In the genomic region with DNA sequence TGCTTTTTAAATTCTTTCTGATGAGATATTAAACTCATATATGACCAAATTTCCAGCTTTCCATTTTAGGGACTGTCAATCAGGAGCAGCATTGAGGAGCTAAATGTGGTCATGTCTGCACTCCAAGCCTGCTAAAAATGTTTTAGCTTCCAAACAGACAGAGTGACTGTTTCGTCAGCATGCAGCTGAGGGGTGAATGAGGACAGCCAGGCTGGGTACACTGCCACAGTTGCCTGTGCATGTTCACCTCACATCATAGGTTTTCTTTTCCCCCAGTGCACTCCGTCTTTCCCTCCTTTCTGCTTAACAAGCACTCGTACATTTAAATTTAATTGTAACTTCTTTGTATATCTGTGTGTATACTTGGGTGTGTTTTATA, we compare ENCODE assay signal across 28 cellular contexts.
"Had no signal": no experiment of that assay in that cellular context is flagged by ENCODE, and none has a peak within 500 bp of the region (broad histone marks: within the 10 kb centered on the region; RNA-seq: fewer than 3 reads in every experiment).

No MANE protein-coding gene starts in this region.

- H3K4me1 ChIP-seq: lower lobe of right lung, pancreas, right lobe of liver had no signal

- H3K4me3 Mint-ChIP-seq: activated B cell treated with CpG ODN at 0.5 μM for 24 hours; activated CD4-positive, alpha-beta T cell treated with anti-CD3 and anti-CD28 coated beads for 36 hours; activated CD8-positive, alpha-beta memory T cell treated with anti-CD3 and anti-CD28 coated beads, Interleukin-2, amount 10 ng/mL, durations not matched to agents 7 days and 5 days; activated CD8-positive, alpha-beta T cell treated with anti-CD3 and anti-CD28 coated beads, Interleukin-2, amount 10 ng/mL, durations not matched to agents 7 days and 5 days; activated naive CD4-positive, alpha-beta T cell treated with anti-CD3 and anti-CD28 coated beads, Interleukin-2, amount 50 U/mL, for 24 hours; activated naive CD8-positive, alpha-beta T cell treated with anti-CD3 and anti-CD28 coated beads, Interleukin-2, amount 50 U/mL, for 24 hours; central memory CD8-positive, alpha-beta T cell; dendritic cell treated with granulocyte-macrophage colony-stimulating factor and Interleukin-4, amounts not matched to agents 40 ng/mL and 50 ng/mL, for 4 days; immature natural killer cell; nephron; T-cell had no signal

- H3K27ac Mint-ChIP-seq: activated B cell treated with CpG ODN at 0.5 μM for 24 hours; activated CD4-positive, alpha-beta T cell treated with anti-CD3 and anti-CD28 coated beads for 36 hours; activated CD8-positive, alpha-beta memory T cell treated with anti-CD3 and anti-CD28 coated beads, Interleukin-2, amount 10 ng/mL, durations not matched to agents 7 days and 5 days; activated CD8-positive, alpha-beta T cell treated with anti-CD3 and anti-CD28 coated beads, Interleukin-2, amount 10 ng/mL, durations not matched to agents 7 days and 5 days; activated naive CD4-positive, alpha-beta T cell treated with anti-CD3 and anti-CD28 coated beads, Interleukin-2, amount 50 U/mL, for 24 hours; activated naive CD8-positive, alpha-beta T cell treated with anti-CD3 and anti-CD28 coated beads, Interleukin-2, amount 50 U/mL, for 24 hours; activated T-helper 2 cell treated with anti-CD3 and anti-CD28 coated beads, Interferon-gamma antibody, Interleukin-2, Interleukin-4, amounts not matched to agents 10 μg/mL and 5 μg/mL and 100 μg/mL, durations not matched to agents 14 hours and 24 hours and 36 hours; dendritic cell treated with granulocyte-macrophage colony-stimulating factor and Interleukin-4, amounts not matched to agents 40 ng/mL and 50 ng/mL, for 4 days; immature natural killer cell; nephron; T-cell had no signal

- H3K9me3 ChIP-seq: neutrophil, pancreas, right lobe of liver, thoracic aorta had no signal

- H3K4me3 ChIP-seq: lower lobe of right lung, pancreas, right lobe of liver, skin epidermis, thoracic aorta had no signal

- ATAC-seq: activated CD4-positive, alpha-beta T cell treated with anti-CD3 and anti-CD28 coated beads for 36 hours; activated CD8-positive, alpha-beta memory T cell treated with anti-CD3 and anti-CD28 coated beads, Interleukin-2, amount 10 ng/mL, durations not matched to agents 7 days and 5 days; activated CD8-positive, alpha-beta T cell treated with anti-CD3 and anti-CD28 coated beads, Interleukin-2, amount 10 ng/mL, durations not matched to agents 7 days and 5 days; activated naive CD8-positive, alpha-beta T cell treated with anti-CD3 and anti-CD28 coated beads, Interleukin-2, amount 50 U/mL, for 24 hours; lower lobe of right lung; pancreas; right lobe of liver; stimulated activated naive CD8-positive, alpha-beta T cell treated with anti-CD3 and anti-CD28 coated beads, Interleukin-15, Interleukin-2, amounts not matched to agents 100 U/mL and 50 U/mL, for 24 hours; T-cell had no signal

- H3K4me1 Mint-ChIP-seq: activated B cell treated with CpG ODN at 0.5 μM for 24 hours; activated CD8-positive, alpha-beta memory T cell treated with anti-CD3 and anti-CD28 coated beads, Interleukin-2, amount 10 ng/mL, durations not matched to agents 7 days and 5 days; activated naive CD4-positive, alpha-beta T cell treated with anti-CD3 and anti-CD28 coated beads, Interleukin-2, amount 50 U/mL, for 24 hours; central memory CD8-positive, alpha-beta T cell; nephron; T-cell had no signal

- H3K27ac ChIP-seq: lower lobe of right lung, neutrophil, pancreas, right lobe of liver, skin epidermis, thoracic aorta had no signal

- H3K36me3 ChIP-seq: lower lobe of right lung, neutrophil, pancreas, right lobe of liver, thoracic aorta had no signal

- H3K27me3 Mint-ChIP-seq: activated CD4-positive, alpha-beta T cell treated with anti-CD3 and anti-CD28 coated beads for 36 hours; activated naive CD4-positive, alpha-beta T cell treated with anti-CD3 and anti-CD28 coated beads, Interleukin-2, amount 50 U/mL, for 24 hours; activated naive CD8-positive, alpha-beta T cell treated with anti-CD3 and anti-CD28 coated beads, Interleukin-2, amount 50 U/mL, for 24 hours; dendritic cell treated with granulocyte-macrophage colony-stimulating factor and Interleukin-4, amounts not matched to agents 40 ng/mL and 50 ng/mL, for 4 days; T-cell had no signal

- H3K27me3 ChIP-seq: neutrophil, pancreas, right lobe of liver had no signal

- DNase-seq: activated B cell treated with CpG ODN at 0.5 μM for 24 hours; activated CD4-positive, alpha-beta T cell treated with anti-CD3 and anti-CD28 coated beads for 36 hours; activated CD8-positive, alpha-beta memory T cell treated with anti-CD3 and anti-CD28 coated beads, Interleukin-2, amount 10 ng/mL, durations not matched to agents 7 days and 5 days; activated CD8-positive, alpha-beta T cell treated with anti-CD3 and anti-CD28 coated beads, Interleukin-2, amount 10 ng/mL, durations not matched to agents 7 days and 5 days; activated naive CD8-positive, alpha-beta T cell treated with anti-CD3 and anti-CD28 coated beads, Interleukin-2, amount 50 U/mL, for 24 hours; activated T-cell treated with anti-CD3 and anti-CD28 coated beads, Interleukin-2, amount 50 U/mL, for 48 hours; amygdala; effector CD4-positive, alpha-beta T cell; glutamatergic neuron; hypothalamus; immature natural killer cell; kidney; lower lobe of right lung; mesenchymal stem cell; pancreas; right lobe of liver; stimulated activated CD4-positive, alpha-beta T cell treated with anti-CD3 and anti-CD28 coated beads, Interleukin-12 subunit alpha, Interleukin-12 subunit beta, amount 100 ng/mL, for 4 hours; stimulated activated CD4-positive, alpha-beta T cell treated with anti-CD3 and anti-CD28 coated beads, Interleukin-4, amount 100 ng/mL, for 1 hour; stimulated activated naive CD8-positive, alpha-beta T cell treated with anti-CD3 and anti-CD28 coated beads, Interleukin-15, Interleukin-2, amounts not matched to agents 100 U/mL and 50 U/mL, for 24 hours; T-cell had no signal
